Comparison of ENCODE assay signal across 9 cellular contexts in the genomic region with DNA sequence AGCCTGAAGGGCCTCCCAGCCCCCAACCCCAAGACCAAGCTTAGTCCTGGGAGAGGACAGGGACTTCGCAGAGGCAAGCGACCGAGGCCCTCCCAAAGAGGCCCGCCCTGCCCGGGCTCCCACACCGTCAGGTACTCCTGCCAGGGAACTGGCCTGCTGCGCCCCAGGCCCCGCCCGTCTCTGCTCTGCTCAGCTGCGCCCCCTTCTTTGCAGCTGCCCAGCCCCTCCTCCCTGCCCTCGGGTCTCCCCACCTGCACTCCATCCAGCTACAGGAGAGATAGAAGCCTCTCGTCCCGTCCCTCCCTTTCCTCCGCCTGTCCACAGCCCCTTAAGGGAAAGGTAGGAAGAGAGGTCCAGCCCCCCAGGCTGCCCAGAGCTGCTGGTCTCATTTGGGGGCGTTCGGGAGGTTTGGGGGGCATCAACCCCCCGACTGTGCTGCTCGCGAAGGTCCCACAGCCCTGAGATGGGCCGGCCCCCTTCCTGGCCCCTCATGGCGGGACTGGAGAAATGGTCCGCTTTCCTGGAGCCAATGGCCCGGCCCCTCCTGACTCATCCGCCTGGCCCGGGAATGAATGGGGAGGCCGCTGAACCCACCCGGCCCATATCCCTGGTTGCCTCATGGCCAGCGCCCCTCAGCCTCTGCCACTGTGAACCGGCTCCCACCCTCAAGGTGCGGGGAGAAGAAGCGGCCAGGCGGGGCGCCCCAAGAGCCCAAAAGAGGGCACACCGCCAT. TPM values are rescaled to one million over a fixed set of nuclear protein-coding genes. Genes with fewer than 3 reads are reported as not detected.
DNase-seq lines count a peak whose midpoint lies in the region; ATAC-seq and TF ChIP-seq lines count a peak whose summit lies in the region.
"Had no signal": no experiment of that assay in that cellular context is flagged by ENCODE, and none has a peak within 500 bp of the region (broad histone marks: within the 10 kb centered on the region; RNA-seq: fewer than 3 reads in every experiment).

No MANE protein-coding gene starts in this region.

- H3K27me3 Mint-ChIP-seq in HFFc6 (ENCODE audit: insufficient read depth) (peaks cover 15% of the 10 kb centered on the region), activated B cell treated with CpG ODN at 0.5 μM for 24 hours (peaks cover 30% of the 10 kb centered on the region)

- POLR2A ChIA-PET in activated B cell treated with CpG ODN at 0.5 μM for 24 hours (lab: Charles Lee), result interaction anchor here (1.0 kb wide), 1 partner anchor 21 kb away, joined by 3 read pairs; no protein-coding TSS in a partner anchor

- no peaks in the 10 kb centered on the region for H3K36me3 ChIP-seq in sigmoid colon

- H3K27ac ChIP-seq in right cardiac atrium (ENCODE audit: low read length), result no peak overlapping the region
- no peak overlapping the region for H3K27ac ChIP-seq in sigmoid colon

- no peak for TF ChIP-seq POLR2A in sigmoid colon (IDR thresholded peaks at IDR 0.05)

- ATAC-seq in activated B cell treated with CpG ODN at 0.5 μM for 24 hours (ENCODE audit: low read depth), result no peak
- ATAC-seq in right cardiac atrium, result no peak
- ATAC-seq in HG02623 (IDR thresholded peaks at IDR 0.05; ENCODE audit: unreplicated experiment), result no peak
- no peak for ATAC-seq in HG03280 (IDR thresholded peaks at IDR 0.05; ENCODE audit: unreplicated experiment)
- no peak for ATAC-seq in HG02678 (IDR thresholded peaks at IDR 0.05; ENCODE audit: unreplicated experiment)

- TF ChIP-seq EP300 in sigmoid colon (IDR thresholded peaks at IDR 0.05), result no peak

- no peak for TF ChIP-seq CTCF in HFFc6 (IDR thresholded peaks at IDR 0.05)
- TF ChIP-seq CTCF in activated B cell treated with CpG ODN at 0.5 μM for 24 hours (IDR thresholded peaks at IDR 0.05), result no peak
- TF ChIP-seq CTCF in sigmoid colon (IDR thresholded peaks at IDR 0.05), result no peak

- DNase-seq in HFFc6, result no peak
- peak; percentile 14 for DNase-seq in activated B cell treated with CpG ODN at 0.5 μM for 24 hours
- peak in 2 of 3 donors; percentile 37 to 44 for DNase-seq in right cardiac atrium
- peak; percentile 49 for DNase-seq in sigmoid colon
- DNase-seq: activated T-cell treated with anti-CD3 and anti-CD28 coated beads, Interleukin-2, amount 50 U/mL, for 1 hour had no signal

- H3K4me3 Mint-ChIP-seq in HFFc6 (peak overlapping the region; percentile 30; the same call in 1 of the 2 replicates), activated B cell treated with CpG ODN at 0.5 μM for 24 hours (no peak overlapping the region)

- no peaks in the 10 kb centered on the region for H3K4me1 ChIP-seq in right cardiac atrium (ENCODE audit: control insufficient read depth, insufficient read depth, low read length)
- peaks cover 0 to 22% (median 16%) of the 10 kb centered on the region in 4 donors for H3K4me1 ChIP-seq in sigmoid colon

- H3K36me3 Mint-ChIP-seq in HFFc6 (ENCODE audit: low read depth), result no peaks in the 10 kb centered on the region
- no peaks in the 10 kb centered on the region for H3K36me3 Mint-ChIP-seq in activated B cell treated with CpG ODN at 0.5 μM for 24 hours (ENCODE audit: low read depth)

- H3K9me3 Mint-ChIP-seq in HFFc6 (no peaks in the 10 kb centered on the region), activated B cell treated with CpG ODN at 0.5 μM for 24 hours (no peaks in the 10 kb centered on the region)

- CTCF ChIA-PET in activated B cell treated with CpG ODN at 0.5 μM for 24 hours (lab: Charles Lee), result no interaction called here

- H3K27me3 ChIP-seq in right cardiac atrium (ENCODE audit: control insufficient read depth, insufficient read depth), result no peaks in the 10 kb centered on the region
- H3K27me3 ChIP-seq in sigmoid colon, result peaks cover 34 to 89% (median 76%) of the 10 kb centered on the region in 3 donors

- no peaks in the 10 kb centered on the region for H3K9me3 ChIP-seq in right cardiac atrium (ENCODE audit: control insufficient read depth, low read length)
- no peaks in the 10 kb centered on the region for H3K9me3 ChIP-seq in sigmoid colon

- intact Hi-C loops in activated B cell treated with CpG ODN at 0.5 μM for 24 hours (cut with micrococcal nuclease), result no loop called here
- intact Hi-C loops in right cardiac atrium (cut with DNase I), result no loop called here
- intact Hi-C loops in sigmoid colon (cut with DNase I), result no loop called here

- H3K4me1 Mint-ChIP-seq in HFFc6 (ENCODE audit: low read depth), result no peaks in the 10 kb centered on the region
- H3K4me1 Mint-ChIP-seq in activated B cell treated with CpG ODN at 0.5 μM for 24 hours, result peaks cover 15% of the 10 kb centered on the region

- H3K27ac Mint-ChIP-seq in HFFc6, result no peak overlapping the region
- no peak overlapping the region for H3K27ac Mint-ChIP-seq in activated B cell treated with CpG ODN at 0.5 μM for 24 hours

- WGBS in right cardiac atrium, result 10% methylated on average over 34 of the region's 34 CpGs
- 13 to 26% methylated on average over 34 of the region's 34 CpGs for WGBS in sigmoid colon, 2 donors

- H3K4me3 ChIP-seq in right cardiac atrium (ENCODE audit: low read length), result no peak overlapping the region
- peak overlapping the region in 1 of 4 donors; percentile 4 for H3K4me3 ChIP-seq in sigmoid colon
- H3K4me3 ChIP-seq: GM12878 had no signal

RNA-seq across cellular contexts. Expression of gene ARF1, which starts 21.9 kb away (rescaled TPM):
- 100 to 1,000 TPM; 578 to 615 (median 590) TPM for total RNA-seq in HFFc6 (2021; fragmentation: NEBNext Ultra II Directional; extraction: Animal tissue kit (Norgen Biotek cat#: 25700))
- total RNA-seq in activated B cell treated with CpG ODN at 0.5 μM for 24 hours (209 and 213 TPM in 2 replicates), right cardiac atrium (100 to 1,000 TPM; 299 to 395 (median 364) TPM), sigmoid colon (100 to 1,000 TPM; 212 to 250 (median 225) TPM)
- polyA plus RNA-seq in right cardiac atrium (340 TPM), sigmoid colon (100 to 1,000 TPM; 345 to 482 (median 479) TPM)

RNA-seq across cellular contexts. Expression of gene C1orf35, which starts 42.5 kb away (rescaled TPM):
- 10 to 100 TPM; 10.4 to 17.2 (median 12.5) TPM for total RNA-seq in HFFc6 (2021; fragmentation: NEBNext Ultra II Directional; extraction: Animal tissue kit (Norgen Biotek cat#: 25700))
- total RNA-seq in activated B cell treated with CpG ODN at 0.5 μM for 24 hours (11.9 and 13.3 TPM in 2 replicates), right cardiac atrium (1 to 10 TPM; 6.3 to 8.6 (median 7.4) TPM), sigmoid colon (10 to 100 TPM in 3 of 4 donors, 1 to 10 TPM in 1; 7.8 to 18.1 (median 13.0) TPM)
- polyA plus RNA-seq in right cardiac atrium (7.9 TPM), sigmoid colon (10 to 100 TPM in 1 of 3 donors, 1 to 10 TPM in 2; 8.8 to 17.9 (median 9.0) TPM)

RNA-seq across cellular contexts. Expression of gene MRPL55, which starts 48.5 kb away (rescaled TPM):
- 10 to 100 TPM; 48.3 to 55.4 (median 49.6) TPM for total RNA-seq in HFFc6 (2021; fragmentation: NEBNext Ultra II Directional; extraction: Animal tissue kit (Norgen Biotek cat#: 25700))
- 34.0 and 34.3 TPM in 2 replicates for total RNA-seq in activated B cell treated with CpG ODN at 0.5 μM for 24 hours
- 10 to 100 TPM; 51.6 to 56.5 (median 52.8) TPM for total RNA-seq in right cardiac atrium
- polyA plus RNA-seq in right cardiac atrium, result 103 TPM
- 10 to 100 TPM; 62.0 to 90.6 (median 79.3) TPM for total RNA-seq in sigmoid colon
- 10 to 100 TPM; 53.5 to 77.4 (median 58.0) TPM for polyA plus RNA-seq in sigmoid colon

RNA-seq across cellular contexts. Expression of gene WNT3A, which starts 53.8 kb away (rescaled TPM):
- total RNA-seq in HFFc6 (2021; fragmentation: NEBNext Ultra II Directional; extraction: Animal tissue kit (Norgen Biotek cat#: 25700)), result not detected
- total RNA-seq in activated B cell treated with CpG ODN at 0.5 μM for 24 hours (not detected in 2 replicates), right cardiac atrium (not detected), sigmoid colon (not detected)
- polyA plus RNA-seq in right cardiac atrium (not detected), sigmoid colon (under 1 TPM in 1 of 3 donors, not detected in 2; 0.01 TPM)
- total RNA-seq: GM12878 had no signal
